10 cellular contexts compared by ENCODE assay signal in the genomic region with DNA sequence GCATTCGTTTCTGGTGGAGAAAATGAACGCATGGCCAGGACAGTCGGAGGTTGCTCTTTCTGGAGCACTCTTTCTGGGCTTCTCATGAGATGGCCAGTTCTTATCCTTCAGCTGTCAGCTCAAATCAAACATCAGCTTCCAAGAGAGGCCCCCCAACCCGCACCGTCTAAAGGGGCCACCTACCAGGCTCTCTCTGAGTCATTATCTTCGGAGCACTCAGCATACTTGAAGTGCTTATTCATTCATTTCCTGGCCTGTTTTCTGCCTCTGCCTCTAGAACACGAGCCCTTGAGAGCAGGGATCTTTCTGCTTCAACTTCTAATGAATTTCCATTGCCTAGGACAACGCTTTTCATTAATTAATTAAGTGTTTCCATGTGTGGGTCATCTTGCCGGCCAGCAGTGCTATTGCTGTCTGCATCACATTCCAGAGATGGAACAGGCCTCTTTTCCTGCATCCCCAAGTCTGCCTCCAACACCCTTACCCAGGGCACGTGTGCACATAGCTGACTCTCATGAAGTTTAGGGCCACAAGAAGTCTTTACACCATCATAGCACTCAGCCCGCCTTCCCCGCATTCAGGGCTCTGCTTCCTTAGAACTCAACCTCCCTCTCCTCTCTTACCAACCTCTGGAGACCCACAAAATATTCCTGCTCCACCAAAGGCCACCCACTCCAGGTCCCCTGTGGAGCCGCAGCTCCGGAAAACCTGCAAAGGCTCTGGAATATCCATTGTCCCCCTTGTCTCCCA. TPM values are rescaled to one million over a fixed set of nuclear protein-coding genes. Genes with fewer than 3 reads are reported as not detected.
A peak's percentile ranks its signal among the peaks of the same experiment; 100 is the strongest.
DNase-seq lines count a peak whose midpoint lies in the region; FAIRE-seq and TF ChIP-seq lines count a peak whose summit lies in the region.
"Had no signal": no experiment of that assay in that cellular context is flagged by ENCODE, and none has a peak within 500 bp of the region (broad histone marks: within the 10 kb centered on the region; RNA-seq: fewer than 3 reads in every experiment).

No MANE protein-coding gene starts in this region.

- CTCF ChIA-PET in AG04450 (lab: Charles Lee): interaction anchor here (0.9 to 3.8 kb wide), 3 partner anchors 8 to 101 kb away, joined by 4 to 23 read pairs (median 16); no protein-coding TSS in a partner anchor

- TF ChIP-seq CTCF in AG04450 (IDR thresholded peaks at IDR 0.05; ENCODE audit: low read depth, low read length) (no peak), bronchial epithelial cell (IDR thresholded peaks at IDR 0.05; ENCODE audit: insufficient read depth, low read length, severe bottlenecking) (no peak)

- H3K56ac ChIP-seq in mesendoderm (ENCODE audit: low read length): no peak overlapping the region

- H3K36me3 ChIP-seq in bronchial epithelial cell (ENCODE audit: control insufficient read depth, insufficient read depth, low read length): no peaks in the 10 kb centered on the region
- no peaks in the 10 kb centered on the region for H3K36me3 ChIP-seq in mesendoderm (ENCODE audit: control insufficient read depth, insufficient read depth, low read length)

- peak; percentile 71 for DNase-seq in AG04450 (ENCODE audit: low read depth, low spot score)
- DNase-seq in LHCN-M2 (ENCODE audit: low read depth): peak; percentile 92
- DNase-seq in bronchial epithelial cell (ENCODE audit: low read depth): peak; percentile 66
- peak; percentile 72 for DNase-seq in mesendoderm
- DNase-seq in activated CD4-positive, alpha-beta T cell treated with anti-CD3 and anti-CD28 coated beads for 4 hours: no peak
- no peak for DNase-seq in DMS114 treated with DMSO at 0.1 percent for 48 hours (lab: John Stamatoyannopoulos, UW; ENCODE audit: unreplicated experiment)
- no peak for DNase-seq in NCI-H748 treated with DMSO at 0.1 percent for 48 hours (lab: John Stamatoyannopoulos, UW)
- no peak for DNase-seq in SKM-1 treated with dmso at 0.1 percent for 144 hours (lab: John Stamatoyannopoulos, UW; ENCODE audit: unreplicated experiment)
- DNase-seq: hippocampal formation, NCI-H187 had no signal

- no peak overlapping the region for H2BK5ac ChIP-seq in mesendoderm (ENCODE audit: low read length)

- H3K27ac ChIP-seq in AG04450 (ENCODE audit: low read depth, low read length) (peak overlapping the region; percentile 94), mesendoderm (ENCODE audit: low read depth, low read length) (no peak overlapping the region)

- H3K18ac ChIP-seq in mesendoderm (ENCODE audit: low read length): no peak overlapping the region

- H2BK15ac ChIP-seq in mesendoderm (replicated peaks; ENCODE audit: low read depth): no peak overlapping the region

- no peak overlapping the region for H3K4ac ChIP-seq in mesendoderm (ENCODE audit: low read depth, low read length)

- no peak overlapping the region for H3K23ac ChIP-seq in mesendoderm (ENCODE audit: low read length)

- no peaks in the 10 kb centered on the region for H3K79me1 ChIP-seq in mesendoderm (ENCODE audit: low read length)

- no peak overlapping the region for H3K4me3 ChIP-seq in AG04450 (ENCODE audit: low read depth, low read length)
- H3K4me3 ChIP-seq in bronchial epithelial cell (ENCODE audit: low read depth, low read length): no peak overlapping the region
- H3K4me3 ChIP-seq in mesendoderm (ENCODE audit: low read length): no peak overlapping the region

- H2AK5ac ChIP-seq in mesendoderm (ENCODE audit: low read length): no peak overlapping the region

- H3K27me3 ChIP-seq in AG04450 (ENCODE audit: control insufficient read depth, insufficient read depth, low read length): no peaks in the 10 kb centered on the region
- peaks cover 16% of the 10 kb centered on the region for H3K27me3 ChIP-seq in bronchial epithelial cell (ENCODE audit: control insufficient read depth, insufficient read depth, low read length)
- H3K27me3 ChIP-seq in mesendoderm (ENCODE audit: insufficient read depth, low read length, poor library complexity): no peaks in the 10 kb centered on the region

- H2BK120ac ChIP-seq in mesendoderm (ENCODE audit: low read depth, low read length): no peak overlapping the region

- H3K79me2 ChIP-seq in mesendoderm (ENCODE audit: control insufficient read depth, insufficient read depth, low read length): no peaks in the 10 kb centered on the region

- no peak overlapping the region for H4K8ac ChIP-seq in mesendoderm (ENCODE audit: low read depth, low read length)

- no peak overlapping the region for H4K5ac ChIP-seq in mesendoderm (ENCODE audit: low read length)

- no CpG with 5 or more reads among the region's 14 CpGs for WGBS in mesendoderm (ENCODE audit: extremely low coverage, insufficient coverage, low lambda C conversion rate)

- H3K9ac ChIP-seq in mesendoderm (ENCODE audit: low read length): no peak overlapping the region

- no peak overlapping the region for H3K4me2 ChIP-seq in mesendoderm (ENCODE audit: low read length)

- H3K4me1 ChIP-seq in mesendoderm (ENCODE audit: control insufficient read depth, low read depth, low read length): no peaks in the 10 kb centered on the region

- POLR2A ChIA-PET in AG04450 (lab: Yijun Ruan, JAX): interaction anchor here (0.5 to 3.2 kb wide), 4 partner anchors 14 to 105 kb away, joined by 5 to 27 read pairs (median 6); no protein-coding TSS in a partner anchor

- FAIRE-seq in bronchial epithelial cell (lab: Jason Lieb, UNC): no peak

- no peaks in the 10 kb centered on the region for H3K9me3 ChIP-seq in AG04450 (ENCODE audit: control insufficient read depth, insufficient read depth, low read length)

RNA-seq across cellular contexts. Expression of a gene that starts 52.1 kb away (rescaled TPM):
- polyA plus RNA-seq in AG04450 (2011; rRNA removed): 0.43 and 0.53 TPM in 2 replicates
- 0.83 and 1.6 TPM in 2 replicates for polyA minus RNA-seq in AG04450 (2011; rRNA and poly(A)+ RNA removed)
- total RNA-seq in LHCN-M2 (2014; rRNA removed) (1.2 and 1.3 TPM in 2 replicates), bronchial epithelial cell (under 0.01 TPM in 2 replicates)
- 4.3 TPM for polyA plus RNA-seq in LHCN-M2 (2012)
- polyA plus RNA-seq in mesendoderm (2013, experiment 1 of 2): 0.70 TPM
- polyA plus RNA-seq in mesendoderm (2013, experiment 2 of 2): 0.64 TPM

Comparison
In these comparisons a context has a peak if more than half of its experiments do, and no peak if none do; other contexts are left out.
1. DNase-seq: peak in AG04450 (single experiment), LHCN-M2 (single experiment), bronchial epithelial cell (single experiment) and mesendoderm (single experiment); none in activated CD4-positive, alpha-beta T cell treated with anti-CD3 and anti-CD28 coated beads for 4 hours (0 of 2), DMS114 treated with DMSO at 0.1 percent for 48 hours (single experiment), NCI-H748 treated with DMSO at 0.1 percent for 48 hours (single experiment) and SKM-1 treated with dmso at 0.1 percent for 144 hours (single experiment).